8 cellular contexts compared by ENCODE assay signal in the genomic region with DNA sequence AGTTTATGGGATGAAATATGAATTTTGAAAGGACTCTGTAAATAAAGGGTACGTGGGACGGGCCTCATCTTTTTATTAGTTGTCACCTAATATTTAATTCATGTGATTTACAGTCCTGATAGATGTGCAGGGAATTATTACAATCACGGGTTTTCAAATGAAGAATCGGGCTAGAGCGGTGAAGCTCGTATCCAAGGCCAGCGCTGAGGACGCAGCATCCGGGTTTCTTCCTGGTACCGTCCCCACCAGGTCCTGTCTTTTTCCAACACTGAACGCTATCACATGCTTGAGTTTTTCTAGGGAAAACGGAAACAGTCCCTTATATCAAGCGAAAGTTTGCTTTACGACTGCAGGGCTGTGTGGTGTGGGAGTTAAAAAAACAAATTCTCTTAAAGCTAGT. TPM values are rescaled to one million over a fixed set of nuclear protein-coding genes. Genes with fewer than 3 reads are reported as not detected.
DNase-seq lines count a peak whose midpoint lies in the region; ATAC-seq and TF ChIP-seq lines count a peak whose summit lies in the region.

No MANE protein-coding gene starts in this region.

- H3K4me3 ChIP-seq in HFF-Myc (replicated peaks; ENCODE audit: low read depth, low read length), result peak overlapping the region; percentile 76
- H3K4me3 ChIP-seq in fibroblast of the aortic adventitia (ENCODE audit: low read depth, low read length), result peak overlapping the region; percentile 93

- intact Hi-C loops in activated CD4-positive, alpha-beta memory T cell treated with anti-CD3 and anti-CD28 coated beads for 36 hours (cut with micrococcal nuclease), result loop anchor here (1.0 kb wide), 1 partner anchor 10 kb away; a partner anchor contains a TSS

- CTCF ChIA-PET in activated CD4-positive, alpha-beta memory T cell treated with anti-CD3 and anti-CD28 coated beads for 36 hours (lab: Charles Lee), result interaction anchor here (0.8 to 3.1 kb wide), 4 partner anchors 10 to 383 kb away, joined by 3 to 31 read pairs (median 4); a partner anchor contains a TSS

- DNase-seq in Ammon's horn (ENCODE audit: low spot score) (peak; percentile 62), HFF-Myc (ENCODE audit: extremely low read depth, low read depth) (no peak), fibroblast of the aortic adventitia (ENCODE audit: low read depth) (peak; percentile 60), SKM-1 treated with dmso at 0.1 percent for 144 hours (lab: John Stamatoyannopoulos, UW; ENCODE audit: unreplicated experiment) (no peak), mucosa of gallbladder (ENCODE audit: low spot score) (no peak)
- DNase-seq in activated CD4-positive, alpha-beta memory T cell treated with anti-CD3 and anti-CD28 coated beads for 36 hours, result peak; percentile 31

- H3K9me3 Mint-ChIP-seq in activated CD4-positive, alpha-beta memory T cell treated with anti-CD3 and anti-CD28 coated beads for 36 hours, result no peaks in the 10 kb centered on the region
- no peaks in the 10 kb centered on the region for H3K9me3 Mint-ChIP-seq in nephron

- peak overlapping the region; percentile 95 for H3K4me3 Mint-ChIP-seq in activated CD4-positive, alpha-beta memory T cell treated with anti-CD3 and anti-CD28 coated beads for 36 hours
- peak overlapping the region; percentile 92 to 94 (median 93) for H3K4me3 Mint-ChIP-seq in nephron

- H3K27ac Mint-ChIP-seq in activated CD4-positive, alpha-beta memory T cell treated with anti-CD3 and anti-CD28 coated beads for 36 hours, result peak overlapping the region; percentile 95
- peak overlapping the region; percentile 85 to 97 (median 96) for H3K27ac Mint-ChIP-seq in nephron

- POLR2A ChIA-PET in activated CD4-positive, alpha-beta memory T cell treated with anti-CD3 and anti-CD28 coated beads for 36 hours (lab: Charles Lee), result interaction anchor here (0.9 to 3.1 kb wide), 8 partner anchors 10 to 535 kb away, joined by 3 to 52 read pairs (median 4); a partner anchor contains a TSS

- H3K4me1 Mint-ChIP-seq in activated CD4-positive, alpha-beta memory T cell treated with anti-CD3 and anti-CD28 coated beads for 36 hours (ENCODE audit: low read depth), result peaks cover 26% of the 10 kb centered on the region
- peaks cover 40% of the 10 kb centered on the region for H3K4me1 Mint-ChIP-seq in nephron

- no peak for ATAC-seq in GM21447 (IDR thresholded peaks at IDR 0.05; ENCODE audit: unreplicated experiment)

- H3K36me3 Mint-ChIP-seq in activated CD4-positive, alpha-beta memory T cell treated with anti-CD3 and anti-CD28 coated beads for 36 hours, result peaks cover 10% of the 10 kb centered on the region
- H3K36me3 Mint-ChIP-seq in nephron (ENCODE audit: low read depth), result peaks cover 29% of the 10 kb centered on the region

- no peaks in the 10 kb centered on the region for H3K27me3 Mint-ChIP-seq in activated CD4-positive, alpha-beta memory T cell treated with anti-CD3 and anti-CD28 coated beads for 36 hours
- H3K27me3 Mint-ChIP-seq in nephron (ENCODE audit: low read depth), result no peaks in the 10 kb centered on the region

- no peak for TF ChIP-seq CTCF in HFF-Myc (IDR thresholded peaks at IDR 0.05; ENCODE audit: low read depth, low read length, missing control alignments)
- TF ChIP-seq CTCF in fibroblast of the aortic adventitia (IDR thresholded peaks at IDR 0.05; ENCODE audit: insufficient read depth, low read length), result no peak
- no peak for TF ChIP-seq CTCF in nephron (IDR thresholded peaks at IDR 0.05; ENCODE audit: unreplicated experiment in 3 of 3)

RNA-seq across cellular contexts. Expression of a gene that starts 0.8 kb away (rescaled TPM):
- total RNA-seq in activated CD4-positive, alpha-beta memory T cell treated with anti-CD3 and anti-CD28 coated beads for 36 hours, result 10 to 100 TPM; 59.5 to 59.9 TPM
- total RNA-seq in fibroblast of the aortic adventitia (ENCODE audit: low replicate concordance) (8.0 and 10.2 TPM in 2 replicates), mucosa of gallbladder (121 TPM)

RNA-seq across cellular contexts. Expression of a gene that starts 6.2 kb away (rescaled TPM):
- 1 to 10 TPM; 2.7 to 2.8 TPM for total RNA-seq in activated CD4-positive, alpha-beta memory T cell treated with anti-CD3 and anti-CD28 coated beads for 36 hours
- 18.1 and 29.8 TPM in 2 replicates for total RNA-seq in fibroblast of the aortic adventitia (ENCODE audit: low replicate concordance)
- 10.3 TPM for total RNA-seq in mucosa of gallbladder

RNA-seq across cellular contexts. Expression of a gene that starts 9.7 kb away (rescaled TPM):
- 10 to 100 TPM; 28.9 to 30.5 TPM for total RNA-seq in activated CD4-positive, alpha-beta memory T cell treated with anti-CD3 and anti-CD28 coated beads for 36 hours
- total RNA-seq in fibroblast of the aortic adventitia (ENCODE audit: low replicate concordance), result 14.8 and 39.5 TPM in 2 replicates
- 45.0 TPM for total RNA-seq in mucosa of gallbladder

RNA-seq across cellular contexts. Expression of a gene that starts 10.3 kb away (rescaled TPM):
- total RNA-seq in activated CD4-positive, alpha-beta memory T cell treated with anti-CD3 and anti-CD28 coated beads for 36 hours, result 100 to 1,000 TPM; 124 to 129 TPM
- total RNA-seq in fibroblast of the aortic adventitia (ENCODE audit: low replicate concordance) (51.2 and 66.8 TPM in 2 replicates), mucosa of gallbladder (77.9 TPM)

RNA-seq across cellular contexts. Expression of a gene that starts 50.3 kb away (rescaled TPM):
- total RNA-seq in activated CD4-positive, alpha-beta memory T cell treated with anti-CD3 and anti-CD28 coated beads for 36 hours, result 1 to 10 TPM; 1.5 to 1.9 TPM
- total RNA-seq in fibroblast of the aortic adventitia (ENCODE audit: low replicate concordance) (not detected in 2 replicates), mucosa of gallbladder (2.7 TPM)

Comparison
In these comparisons a context has a peak if more than half of its experiments do, and no peak if none do; other contexts are left out.
1. DNase-seq: peak in Ammon's horn (single experiment), activated CD4-positive, alpha-beta memory T cell treated with anti-CD3 and anti-CD28 coated beads for 36 hours (single experiment) and fibroblast of the aortic adventitia (single experiment); none in HFF-Myc (single experiment), SKM-1 treated with dmso at 0.1 percent for 144 hours (single experiment) and mucosa of gallbladder (single experiment).